In genomic region chr4:108762559-108763225, GRCh38 we compare ENCODE assay signal across 1 cellular context.
A peak's percentile ranks its signal among the peaks of the same experiment; 100 is the strongest.
TF ChIP-seq lines count a peak whose summit lies in the region.

Gene ETNPPL, minus strand, starts transcription at chr4:108763053. Its CDS starts 155 bp downstream, at chr4:108762898.

TF ChIP-seq in HepG2, 621 proteins besides CTCF, POLR2A, EP300 and RAD21 (continued from another document and continues in another):
- TF ChIP-seq ZNF451 (CRISPR knock-in tag; IDR thresholded peaks at IDR 0.05): peak; percentile 70; the same call in 1 of the 2 replicates
- no peak for TF ChIP-seq RBM22 (optimal IDR thresholded peaks at IDR 0.05; ENCODE audit: low read length)
- no peak for TF ChIP-seq MED8 (CRISPR knock-in tag; IDR thresholded peaks at IDR 0.05; ENCODE audit: insufficient replicate concordance)
- no peak for TF ChIP-seq AGO1 (IDR thresholded peaks at IDR 0.05; ENCODE audit: low read depth, low read length, poor library complexity, severe bottlenecking)
- no peak for TF ChIP-seq MBD4 (IDR thresholded peaks at IDR 0.05; ENCODE audit: borderline replicate concordance, low read length)
- TF ChIP-seq SAP130 (CRISPR knock-in tag; IDR thresholded peaks at IDR 0.05; ENCODE audit: low read depth): no peak
- no peak; the same call in 1 of the 2 replicates for TF ChIP-seq JUNB (CRISPR knock-in tag; IDR thresholded peaks at IDR 0.05; ENCODE audit: borderline replicate concordance)
- no peak for TF ChIP-seq ZNF275 (CRISPR knock-in tag; IDR thresholded peaks at IDR 0.05; ENCODE audit: borderline replicate concordance)
- no peak for TF ChIP-seq SMARCE1 (IDR thresholded peaks at IDR 0.05; ENCODE audit: borderline replicate concordance)
- TF ChIP-seq ZNF292 (CRISPR knock-in tag; IDR thresholded peaks at IDR 0.05; ENCODE audit: borderline replicate concordance, low read depth): peak; percentile 78; the same call in 1 of the 2 replicates
- TF ChIP-seq KLF6 (CRISPR knock-in tag; IDR thresholded peaks at IDR 0.05): no peak
- TF ChIP-seq KDM1A (CRISPR knock-in tag; IDR thresholded peaks at IDR 0.05): no peak
- peak; percentile 68 for TF ChIP-seq ZNF350 (CRISPR knock-in tag; IDR thresholded peaks at IDR 0.05; ENCODE audit: borderline replicate concordance, low read depth)
- no peak for TF ChIP-seq HDAC6 (IDR thresholded peaks at IDR 0.05; ENCODE audit: low read depth, low read length)
- no peak for TF ChIP-seq ZNF724P (CRISPR knock-in tag; IDR thresholded peaks at IDR 0.05; ENCODE audit: borderline replicate concordance)
- no peak for TF ChIP-seq ZNF598 (CRISPR knock-in tag; IDR thresholded peaks at IDR 0.05; ENCODE audit: borderline replicate concordance)
- peak; percentile 53; the same call in 1 of the 2 replicates for TF ChIP-seq BRF2 (CRISPR knock-in tag; IDR thresholded peaks at IDR 0.05)
- TF ChIP-seq UBTF (CRISPR knock-in tag; IDR thresholded peaks at IDR 0.05): peak; percentile 74
- TF ChIP-seq KAT8 (CRISPR knock-in tag; IDR thresholded peaks at IDR 0.05): peak; percentile 19; the same call in 1 of the 2 replicates
- TF ChIP-seq HIVEP1 (CRISPR knock-in tag; IDR thresholded peaks at IDR 0.05): 0 out of 2 replicates have a peak, but pooled peaks have one; percentile 38
- no peak for TF ChIP-seq PATZ1 (CRISPR knock-in tag; IDR thresholded peaks at IDR 0.05)
- TF ChIP-seq ZNF281 (CRISPR knock-in tag; IDR thresholded peaks at IDR 0.05; ENCODE audit: borderline replicate concordance): peak; percentile 36; the same call in 1 of the 2 replicates
- TF ChIP-seq CC2D1A (CRISPR knock-in tag; IDR thresholded peaks at IDR 0.05): no peak
- peak; percentile 86 for TF ChIP-seq YEATS4 (CRISPR knock-in tag; IDR thresholded peaks at IDR 0.05; ENCODE audit: borderline replicate concordance)
- no peak for TF ChIP-seq ZNF333 (CRISPR knock-in tag; IDR thresholded peaks at IDR 0.05; ENCODE audit: borderline replicate concordance)
- TF ChIP-seq HNRNPUL1 (IDR thresholded peaks at IDR 0.05; ENCODE audit: low read depth, low read length): no peak
- TF ChIP-seq ETV5 (CRISPR knock-in tag; IDR thresholded peaks at IDR 0.05; ENCODE audit: borderline replicate concordance): 0 out of 2 replicates have a peak, but pooled peaks have one; percentile 30
- no peak for TF ChIP-seq ZNF484 (CRISPR knock-in tag; IDR thresholded peaks at IDR 0.05; ENCODE audit: borderline replicate concordance, low read depth)
- TF ChIP-seq ZNF460 (CRISPR knock-in tag; IDR thresholded peaks at IDR 0.05; ENCODE audit: borderline replicate concordance): no peak
- 0 out of 2 replicates have a peak, but pooled peaks have one; percentile 20 for TF ChIP-seq ZNF354B (CRISPR knock-in tag; IDR thresholded peaks at IDR 0.05)
- no peak for TF ChIP-seq MED13 (CRISPR knock-in tag; IDR thresholded peaks at IDR 0.05)
- no peak; the same call in 1 of the 2 replicates for TF ChIP-seq NCOR1 (IDR thresholded peaks at IDR 0.05; ENCODE audit: borderline replicate concordance, low read length)
- TF ChIP-seq NFE2L2 (IDR thresholded peaks at IDR 0.05; ENCODE audit: low read length): no peak
- no peak for TF ChIP-seq HINFP (CRISPR knock-in tag; IDR thresholded peaks at IDR 0.05; ENCODE audit: low read depth)
- no peak for TF ChIP-seq DRAP1 (CRISPR knock-in tag; IDR thresholded peaks at IDR 0.05)
- no peak for TF ChIP-seq ZNF552 (CRISPR knock-in tag; IDR thresholded peaks at IDR 0.05; ENCODE audit: borderline replicate concordance)
- no peak for TF ChIP-seq ISX (CRISPR knock-in tag; conservative IDR thresholded peaks at IDR 0.05)
- TF ChIP-seq NFATC3 (CRISPR knock-in tag; IDR thresholded peaks at IDR 0.05): no peak
- TF ChIP-seq ZNF496 (CRISPR knock-in tag; IDR thresholded peaks at IDR 0.05; ENCODE audit: insufficient replicate concordance): no peak
- no peak for TF ChIP-seq ZSCAN30 (CRISPR knock-in tag; IDR thresholded peaks at IDR 0.05)
- TF ChIP-seq NAIF1 (CRISPR knock-in tag; IDR thresholded peaks at IDR 0.05; ENCODE audit: borderline replicate concordance): no peak
- TF ChIP-seq PHF8 (CRISPR knock-in tag; IDR thresholded peaks at IDR 0.05): peak; percentile 84
- no peak for TF ChIP-seq ZBTB43 (CRISPR knock-in tag; conservative IDR thresholded peaks at IDR 0.05)
- TF ChIP-seq POLR2AphosphoS2 (IDR thresholded peaks at IDR 0.05; ENCODE audit: low read depth, low read length): no peak
- TF ChIP-seq ZNF691 (CRISPR knock-in tag; IDR thresholded peaks at IDR 0.05; ENCODE audit: borderline replicate concordance, low read depth): peak; percentile 71; the same call in 1 of the 2 replicates
